ENCODE assay signal across 8 cellular contexts in the genomic region with DNA sequence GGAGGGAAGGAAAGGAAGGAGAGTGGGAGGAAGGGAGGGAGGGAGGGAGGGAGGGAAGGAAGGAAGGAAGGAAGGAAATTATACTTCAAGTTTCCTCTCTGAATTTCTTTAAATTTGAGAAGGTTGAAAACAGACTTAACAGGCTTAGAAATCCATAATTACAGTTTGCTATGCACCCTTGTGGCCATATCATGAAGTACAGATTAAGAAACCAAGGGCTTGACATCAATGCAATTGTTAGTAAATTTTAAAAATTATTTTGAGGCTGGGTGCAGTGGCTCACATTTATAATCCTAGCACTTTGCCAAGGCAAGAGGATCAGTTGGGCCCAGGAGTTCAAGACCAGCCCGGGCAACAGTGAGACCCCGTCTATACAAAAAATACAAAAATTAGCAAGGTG. TPM values are rescaled to one million over a fixed set of nuclear protein-coding genes. Genes with fewer than 3 reads are reported as not detected.
DNase-seq lines count a peak whose midpoint lies in the region; ATAC-seq and TF ChIP-seq lines count a peak whose summit lies in the region.

No MANE protein-coding gene starts in this region.

- H3K27ac ChIP-seq in A673 (ENCODE audit: low read depth, low read length, poor library complexity, severe bottlenecking) (no peak overlapping the region), SK-N-SH (ENCODE audit: low read depth in 2 of 2, low read length in 1 of 2) (no peak overlapping the region)

- H4K20me1 ChIP-seq in SK-N-SH (ENCODE audit: insufficient read depth), result no peaks in the 10 kb centered on the region

- no peaks in the 10 kb centered on the region for H3K79me2 ChIP-seq in SK-N-SH (ENCODE audit: insufficient read depth)

- TF ChIP-seq CTCF in A673 (conservative IDR thresholded peaks at IDR 0.05; ENCODE audit: low read depth, low read length) (peak; percentile 60), GM10248 (IDR thresholded peaks at IDR 0.05; ENCODE audit: control extremely low read depth, extremely low read depth, low read depth, missing control alignments) (peak; percentile 43), SK-N-SH (IDR thresholded peaks at IDR 0.05) (peak; percentile 63)

- intact Hi-C loops in A673 (cut with micrococcal nuclease; ENCODE audit: unreplicated experiment), result loop anchor here (2.0 kb wide), 1 partner anchor 13 kb away; no protein-coding TSS in a partner anchor

- H3F3A ChIP-seq in SK-N-SH (replicated peaks; ENCODE audit: insufficient read depth), result peaks cover 27% of the 10 kb centered on the region

- no peak overlapping the region for H3K9ac ChIP-seq in SK-N-SH

- no peak for TF ChIP-seq EP300 in SK-N-SH (IDR thresholded peaks at IDR 0.05; ENCODE audit: borderline replicate concordance in 1 of 2, low read depth in 1 of 2, low read length in 1 of 2)

- H3K9me3 ChIP-seq in A673 (ENCODE audit: low read depth, low read length, poor library complexity, severe bottlenecking) (no peaks in the 10 kb centered on the region), SK-N-SH (no peaks in the 10 kb centered on the region)

- CTCF ChIA-PET in A673 (lab: Charles Lee), result interaction anchor here (0.6 kb wide), 1 partner anchor 35 kb away, joined by 3 read pairs; no protein-coding TSS in a partner anchor
- CTCF ChIA-PET in GM10248 (lab: Yijun Ruan, JAX), result no interaction called here
- CTCF ChIA-PET in SK-N-SH (lab: Yijun Ruan, JAX), result interaction anchor here (0.6 to 1.1 kb wide), 3 partner anchors 52 to 184 kb away, joined by 3 read pairs; no protein-coding TSS in a partner anchor

- BruUV-seq in A673 (replicated peaks; lab: Mats Ljungman, UMichigan), result no TSS peak

- H3K27me3 ChIP-seq in A673 (replicated peaks; ENCODE audit: insufficient read depth, low read depth, low read length, poor library complexity), result no peaks in the 10 kb centered on the region
- H3K27me3 ChIP-seq in SK-N-SH (ENCODE audit: insufficient read depth), result no peaks in the 10 kb centered on the region

- 50% methylated on average over 2 of the region's 2 CpGs for WGBS in SK-N-SH (ENCODE audit: low lambda C conversion rate)

- ATAC-seq in HG02973 (IDR thresholded peaks at IDR 0.05; ENCODE audit: unreplicated experiment) (no peak), HG02759 (IDR thresholded peaks at IDR 0.05; ENCODE audit: unreplicated experiment) (no peak), HG03108 (IDR thresholded peaks at IDR 0.05; ENCODE audit: unreplicated experiment) (no peak)

- peak; percentile 26 for TF ChIP-seq RAD21 in SK-N-SH (IDR thresholded peaks at IDR 0.05; ENCODE audit: low read length)

- no peak overlapping the region for H3K4me2 ChIP-seq in SK-N-SH

- no peaks in the 10 kb centered on the region for H3K9me2 ChIP-seq in SK-N-SH

- no peak overlapping the region for H2AFZ ChIP-seq in SK-N-SH (ENCODE audit: low read depth)

- peaks cover 5% of the 10 kb centered on the region for H3K4me1 ChIP-seq in A673 (ENCODE audit: insufficient read depth, low read length, poor library complexity, severe bottlenecking)
- H3K4me1 ChIP-seq in SK-N-SH (ENCODE audit: control insufficient read depth in 1 of 2, insufficient read depth in 2 of 2, low read depth in 1 of 2, low read length in 1 of 2), result no peaks in the 10 kb centered on the region

- H3K4me3 ChIP-seq in A673 (ENCODE audit: low read depth, low read length, poor library complexity, severe bottlenecking) (no peak overlapping the region), SK-N-SH (ENCODE audit: low read depth in 2 of 2, low read length in 1 of 2) (no peak overlapping the region; a peak in 1 of 4 replicates)

- H3K36me3 ChIP-seq in A673 (ENCODE audit: insufficient read depth, low read length, poor library complexity, severe bottlenecking), result peaks cover 71% of the 10 kb centered on the region
- peaks cover 35 to 70% of the 10 kb centered on the region in 2 experiments for H3K36me3 ChIP-seq in SK-N-SH (replicated peaks in 1 of 2; ENCODE audit: control insufficient read depth in 1 of 2, insufficient read depth in 2 of 2, low read length in 1 of 2)

- POLR2A ChIA-PET in A673 (lab: Charles Lee; ENCODE audit: low non-redundant PET), result no interaction called here
- POLR2A ChIA-PET in GM10248 (lab: Yijun Ruan, JAX), result no interaction called here
- POLR2A ChIA-PET in SK-N-SH (lab: Yijun Ruan, JAX), result no interaction called here

- DNase-seq in A673 (ENCODE audit: low spot score) (peak; percentile 67), GM10248 (ENCODE audit: extremely low spot score) (no peak), SK-N-SH (peak; percentile 35), glomerular visceral epithelial cell (ENCODE audit: extremely low spot score) (peak; percentile 22)
- no peak for DNase-seq in stimulated activated CD4-positive, alpha-beta T cell treated with anti-CD3 and anti-CD28 coated beads, Interleukin-2, amount 100 ng/mL, for 24 hours

TF ChIP-seq in SK-N-SH, 30 proteins besides CTCF, POLR2A, EP300 and RAD21:
- TF ChIP-seq RXRA (IDR thresholded peaks at IDR 0.05; ENCODE audit: borderline replicate concordance, low read depth), result no peak
- no peak for TF ChIP-seq ELF1 (IDR thresholded peaks at IDR 0.05)
- TF ChIP-seq FOXJ3 (CRISPR knock-in tag; IDR thresholded peaks at IDR 0.05), result no peak
- peak; percentile 18; the same call in 1 of the 2 replicates for TF ChIP-seq SMC3 (IDR thresholded peaks at IDR 0.05; ENCODE audit: low read depth, low read length)

RNA-seq across cellular contexts. Expression of a gene that starts 14.4 kb away (rescaled TPM):
- 141 and 153 TPM in 2 replicates for total RNA-seq in A673 (2021)
- 8.2 and 8.7 TPM in 2 replicates for polyA plus RNA-seq in SK-N-SH (2012; rRNA removed)
- polyA plus RNA-seq in SK-N-SH (2012; cell fraction: cytosol; rRNA removed), result 15.8 and 22.2 TPM in 2 replicates
- 0.87 and 2.7 TPM in 2 replicates for polyA plus RNA-seq in SK-N-SH (2012; cell fraction: nucleus; rRNA removed)

RNA-seq across cellular contexts. Expression of a gene that starts 36.0 kb away (rescaled TPM):
- 2.0 and 2.2 TPM in 2 replicates for total RNA-seq in A673 (2021)
- polyA plus RNA-seq in SK-N-SH (2012; rRNA removed), result 0.08 and 0.16 TPM in 2 replicates
- 0.10 and 0.13 TPM in 2 replicates for polyA plus RNA-seq in SK-N-SH (2012; cell fraction: cytosol; rRNA removed)
- polyA plus RNA-seq in SK-N-SH (2012; cell fraction: nucleus; rRNA removed), result 0.07 and 0.15 TPM in 2 replicates

RNA-seq across cellular contexts. Expression of a gene that starts 47.3 kb away (rescaled TPM):
- 136 and 144 TPM in 2 replicates for total RNA-seq in A673 (2021)
- 175 and 232 TPM in 2 replicates for polyA plus RNA-seq in SK-N-SH (2012; rRNA removed)
- polyA plus RNA-seq in SK-N-SH (2012; cell fraction: cytosol; rRNA removed), result 141 and 194 TPM in 2 replicates
- 83.8 and 134 TPM in 2 replicates for polyA plus RNA-seq in SK-N-SH (2012; cell fraction: nucleus; rRNA removed)

RNA-seq across cellular contexts. Expression of a gene that starts 51.0 kb away (rescaled TPM):
- total RNA-seq in A673 (2021), result 9.2 and 11.3 TPM in 2 replicates
- polyA plus RNA-seq in SK-N-SH (2012; rRNA removed), result 18.0 and 25.7 TPM in 2 replicates
- polyA plus RNA-seq in SK-N-SH (2012; cell fraction: cytosol; rRNA removed), result 25.4 and 34.1 TPM in 2 replicates
- 5.4 and 9.7 TPM in 2 replicates for polyA plus RNA-seq in SK-N-SH (2012; cell fraction: nucleus; rRNA removed)

Comparison
In these comparisons a context has a peak if more than half of its experiments do, and no peak if none do; other contexts are left out.
1. DNase-seq: peak in A673 (single experiment), SK-N-SH (single experiment) and glomerular visceral epithelial cell (single experiment); none in GM10248 (single experiment) and stimulated activated CD4-positive, alpha-beta T cell treated with anti-CD3 and anti-CD28 coated beads, Interleukin-2, amount 100 ng/mL, for 24 hours (0 of 2).
2. Peak in every context shown above with its lines, with median percentiles within 50 percentile points of each other: CTCF ChIP-seq.